In genomic region chr1:1880617-1881312, GRCh38 we compare ENCODE assay signal across 1 cellular context.
TF ChIP-seq lines count a peak whose summit lies in the region.

No MANE protein-coding gene starts in this region.

TF ChIP-seq in GM23338, 12 proteins besides CTCF, POLR2A, EP300 and RAD21 (continued from another document):
- TF ChIP-seq ZNF462 (CRISPR knock-in tag; IDR thresholded peaks at IDR 0.05) = no peak
- no peak for TF ChIP-seq POLR2AphosphoS5 (IDR thresholded peaks at IDR 0.05; ENCODE audit: low read depth)
- no peak for TF ChIP-seq ZNF114 (CRISPR knock-in tag; IDR thresholded peaks at IDR 0.05)
- no peak for TF ChIP-seq ETS1 (IDR thresholded peaks at IDR 0.05)
- TF ChIP-seq NANOG (IDR thresholded peaks at IDR 0.05; ENCODE audit: borderline replicate concordance) = no peak
- TF ChIP-seq ZNF331 (CRISPR knock-in tag; IDR thresholded peaks at IDR 0.05; ENCODE audit: low read depth) = no peak
- TF ChIP-seq EZH2phosphoT487 (IDR thresholded peaks at IDR 0.05; ENCODE audit: unreplicated experiment) = no peak
